Comparison of ENCODE assay signal across 1 cellular context in genomic region chr2:170191166-170191872, GRCh38.
TF ChIP-seq lines count a peak whose summit lies in the region.

No MANE protein-coding gene starts in this region.

TF ChIP-seq in K562, 482 proteins besides CTCF, POLR2A, EP300 and RAD21 (continued from another document):
- TF ChIP-seq FOXJ2 (tag; IDR thresholded peaks at IDR 0.05) (0 out of 2 replicates have a peak, but pooled peaks have one; percentile 29), NFRKB (IDR thresholded peaks at IDR 0.05; ENCODE audit: low read depth) (no peak), BHLHE40 (IDR thresholded peaks at IDR 0.05; ENCODE audit: low read length) (0 out of 2 replicates have a peak, but pooled peaks have one; percentile 61), GTF3C2 (IDR thresholded peaks at IDR 0.05; ENCODE audit: borderline replicate concordance, extremely low read depth, insufficient read length) (no peak), CC2D1A (IDR thresholded peaks at IDR 0.05) (no peak), CBFB (CRISPR knock-in tag; IDR thresholded peaks at IDR 0.05) (no peak), CEBPZ (IDR thresholded peaks at IDR 0.05; ENCODE audit: borderline replicate concordance, low read depth, low read length) (no peak), ZNF583 (CRISPR knock-in tag; IDR thresholded peaks at IDR 0.05) (peak; percentile 68; the same call in 1 of the 2 replicates), EP400 (IDR thresholded peaks at IDR 0.05) (no peak), RAD51 (IDR thresholded peaks at IDR 0.05; ENCODE audit: borderline replicate concordance, low read depth) (0 out of 2 replicates have a peak, but pooled peaks have one; percentile 11), KDM1A (IDR thresholded peaks at IDR 0.05) (peak; percentile 93)
